8 cellular contexts compared by ENCODE assay signal in genomic region chr11:12086271-12087074, GRCh38. TPM values are rescaled to one million over a fixed set of nuclear protein-coding genes. Genes with fewer than 3 reads are reported as not detected.
DNase-seq lines count a peak whose midpoint lies in the region; ATAC-seq, FAIRE-seq and TF ChIP-seq lines count a peak whose summit lies in the region.

No MANE protein-coding gene starts in this region.

- POLR2A ChIA-PET in BJ (lab: Charles Lee), result interaction anchor here (0.6 to 3.0 kb wide), 11 partner anchors 10 to 200 kb away, joined by 3 to 19 read pairs (median 5); no protein-coding TSS in a partner anchor
- POLR2A ChIA-PET in K562 (lab: Yijun Ruan, JAX), result interaction anchor here (0.6 to 0.9 kb wide), 2 partner anchors 20 to 1166 kb away, joined by 3 to 4 read pairs; no protein-coding TSS in a partner anchor

- FAIRE-seq in K562 (lab: Jason Lieb, UNC), result no peak

- TF ChIP-seq EP300 in K562 (IDR thresholded peaks at IDR 0.05; ENCODE audit: low read length) (no peak), tibial nerve (IDR thresholded peaks at IDR 0.05) (peak in 1 of 2 donors; percentile 68)

- no TSS peak for BruUV-seq in K562 (replicated peaks; lab: Mats Ljungman, UMichigan)

- DNase-seq in BJ (ENCODE audit: low read depth), result peak; percentile 93
- peak; percentile 96 for DNase-seq in LHCN-M2 (ENCODE audit: low read depth)
- DNase-seq in K562 (ENCODE audit: extremely low read depth in 1 of 4, low spot score in 3 of 4), result no peak
- DNase-seq in kidney glomerular epithelial cell (lab: John Stamatoyannopoulos, UW), result peak; percentile 95
- DNase-seq in tibial nerve (ENCODE audit: low spot score in 2 of 2), result peak in 1 of 2 donors; percentile 48
- no peak for DNase-seq in NCI-H2196 (lab: John Stamatoyannopoulos, UW; ENCODE audit: unreplicated experiment)
- no peak for DNase-seq in SK-N-DZ (ENCODE audit: low spot score)
- no peak for DNase-seq in stimulated activated naive CD4-positive, alpha-beta T cell treated with Interleukin-2 at 50 U/mL for 16 hours (lab: John Stamatoyannopoulos, UW)

- TF ChIP-seq CTCF in BJ (IDR thresholded peaks at IDR 0.05; ENCODE audit: insufficient read depth, low read depth, low read length), result no peak
- no peak for TF ChIP-seq CTCF in K562 (IDR thresholded peaks at IDR 0.05 in 2 of 3, conservative IDR thresholded peaks at IDR 0.05 in 1 of 3; ENCODE audit: insufficient read depth in 2 of 3, low read depth in 1 of 3, low read length in 3 of 3)
- no peak for TF ChIP-seq CTCF in tibial nerve (IDR thresholded peaks at IDR 0.05)

- peak overlapping the region; percentile 44 for H3K4me3 ChIP-seq in BJ (ENCODE audit: low read depth, low read length)
- H3K4me3 ChIP-seq in K562, result no peak overlapping the region
- no peak overlapping the region for H3K4me3 ChIP-seq in tibial nerve

- in situ Hi-C loops in K562 (cut with MboI), result loop anchor here (5.0 kb wide), 1 partner anchor 146 kb away; no protein-coding TSS in a partner anchor

- no peaks in the 10 kb centered on the region for H3K9me1 ChIP-seq in K562 (ENCODE audit: control insufficient read depth, insufficient read depth, low read length)

- WGBS in K562 (ENCODE audit: insufficient coverage, low coverage, missing lambda C conversion rate), result 10% methylated on average over 3 of the region's 3 CpGs
- 26 to 37% methylated on average over 3 of the region's 3 CpGs for WGBS in tibial nerve, 2 donors

- intact Hi-C loops in K562 (cut with micrococcal nuclease), result no loop called here

- H3K27ac ChIP-seq in K562 (ENCODE audit: extremely low read depth, low read depth, low read length), result no peak overlapping the region
- H3K27ac ChIP-seq in tibial nerve, result peak overlapping the region in 3 of 4 donors; percentile 25 to 75 (median 73)

- H3K9ac ChIP-seq in K562 (ENCODE audit: insufficient read depth in 1 of 2, low read depth in 2 of 2, low read length in 2 of 2), result no peak overlapping the region; a peak in 1 of 4 replicates

- ATAC-seq in K562, result no peak

- H3K9me3 ChIP-seq in K562 (replicated peaks; ENCODE audit: control insufficient read depth, insufficient read depth, low read depth, low read length) (no peaks in the 10 kb centered on the region), tibial nerve (no peaks in the 10 kb centered on the region)

- H3K4me2 ChIP-seq in K562 (ENCODE audit: insufficient read depth, low read length), result no peak overlapping the region

- H3K4me1 ChIP-seq in K562 (replicated peaks in 1 of 2; ENCODE audit: control insufficient read depth in 2 of 2, insufficient read depth in 2 of 2, low read length in 2 of 2), result peaks cover 11 to 14% of the 10 kb centered on the region in 2 experiments
- peaks cover 0 to 48% (median 34%) of the 10 kb centered on the region in 4 donors for H3K4me1 ChIP-seq in tibial nerve

- no peak overlapping the region for H2AFZ ChIP-seq in K562 (ENCODE audit: low read depth, low read length)

- CTCF ChIA-PET in BJ (lab: Yijun Ruan, JAX), result interaction anchor here (0.7 to 5.3 kb wide), 14 partner anchors 9 to 195 kb away, joined by 3 to 44 read pairs (median 5); partner anchors contain the start of gene MICAL2
- CTCF ChIA-PET in K562 (lab: Yijun Ruan, JAX; ENCODE audit: low intra/inter-chr PET ratio), result interaction anchor here (3.7 kb wide), 1 partner anchor 150 kb away, joined by 42 read pairs; no protein-coding TSS in a partner anchor

- no peaks in the 10 kb centered on the region for H3K36me3 ChIP-seq in BJ (ENCODE audit: control insufficient read depth, insufficient read depth, low read length)
- no peaks in the 10 kb centered on the region for H3K36me3 ChIP-seq in K562 (ENCODE audit: control insufficient read depth, insufficient read depth, low read length)
- no peaks in the 10 kb centered on the region for H3K36me3 ChIP-seq in tibial nerve

- TF ChIP-seq POLR2A in K562 (conservative IDR thresholded peaks at IDR 0.05) (no peak), tibial nerve (IDR thresholded peaks at IDR 0.05) (no peak)

- H4K20me1 ChIP-seq in K562 (replicated peaks; ENCODE audit: control insufficient read depth, insufficient read depth, low read length), result no peaks in the 10 kb centered on the region

- no peak for TF ChIP-seq RAD21 in K562 (CRISPR knock-in tag; conservative IDR thresholded peaks at IDR 0.05 in 1 of 2, IDR thresholded peaks at IDR 0.05 in 1 of 2)

- H3K79me2 ChIP-seq in K562 (ENCODE audit: control insufficient read depth, insufficient read depth, low read length), result no peaks in the 10 kb centered on the region

- no peaks in the 10 kb centered on the region for H3K27me3 ChIP-seq in BJ (ENCODE audit: control insufficient read depth, insufficient read depth, low read length)
- H3K27me3 ChIP-seq in K562 (ENCODE audit: control insufficient read depth in 2 of 2, insufficient read depth in 2 of 2, low read length in 2 of 2), result peaks cover 0 to 9% of the 10 kb centered on the region in 2 experiments; a peak in 1 of 5 replicates
- no peaks in the 10 kb centered on the region for H3K27me3 ChIP-seq in tibial nerve

TF ChIP-seq in K562, 482 proteins besides CTCF, POLR2A, EP300 and RAD21:
- TF ChIP-seq FOSL1 (tag; conservative IDR thresholded peaks at IDR 0.05), result 0 out of 2 replicates have a peak, but pooled peaks have one; percentile 14
- peak; percentile 30; the same call in 1 of the 2 replicates for TF ChIP-seq MEF2A (IDR thresholded peaks at IDR 0.05; ENCODE audit: control insufficient read depth, low read depth, low read length)
- no peak for TF ChIP-seq JUND (IDR thresholded peaks at IDR 0.05; ENCODE audit: borderline replicate concordance, low read depth, low read length)
- TF ChIP-seq JUND (tag; IDR thresholded peaks at IDR 0.05; ENCODE audit: borderline replicate concordance, low read depth, low read length), result no peak
- TF ChIP-seq EHMT2 (IDR thresholded peaks at IDR 0.05), result no peak
- TF ChIP-seq DNMT1 (IDR thresholded peaks at IDR 0.05), result no peak
- TF ChIP-seq TAF15 (IDR thresholded peaks at IDR 0.05; ENCODE audit: low read depth, low read length), result no peak
- no peak for TF ChIP-seq ETV6 (IDR thresholded peaks at IDR 0.05; ENCODE audit: borderline replicate concordance in 1 of 2, low read depth in 2 of 2, low read length in 1 of 2)
- TF ChIP-seq ETV6 (CRISPR knock-in tag; IDR thresholded peaks at IDR 0.05; ENCODE audit: borderline replicate concordance), result no peak
- no peak for TF ChIP-seq BCL6 (CRISPR knock-in tag; IDR thresholded peaks at IDR 0.05)
- no peak for TF ChIP-seq MAFF (IDR thresholded peaks at IDR 0.05; ENCODE audit: low read length)

RNA-seq across cellular contexts. Expression of gene MICAL2, which starts 23.9 kb away (rescaled TPM):
- 114 and 135 TPM in 2 replicates for polyA plus RNA-seq in BJ (2011; rRNA removed)
- 200 and 221 TPM in 2 replicates for polyA minus RNA-seq in BJ (2011; rRNA and poly(A)+ RNA removed)
- 83.0 and 85.3 TPM in 2 replicates for total RNA-seq in LHCN-M2 (2014; rRNA removed)
- polyA plus RNA-seq in LHCN-M2 (2012), result 105 TPM
- total RNA-seq in K562 (2011; cell fraction: chromatin; rRNA removed; ENCODE audit: low replicate concordance), result 173 and 222 TPM in 2 replicates
- 77.0 and 99.7 TPM in 2 replicates for total RNA-seq in K562 (2011; cell fraction: nucleolus; rRNA removed)
- total RNA-seq in K562 (2011; cell fraction: nucleoplasm; rRNA removed), result 107 and 133 TPM in 2 replicates
- total RNA-seq in K562 (2014; rRNA removed), result 33.6 and 42.7 TPM in 2 replicates
- total RNA-seq in K562 (2014; rRNA removed; fragmentation: Illumina TruSeq; extraction: Trizol), result 35.0 and 36.8 TPM in 2 replicates
- total RNA-seq in K562 (2015; rRNA removed; fragmentation: Illumina TruSeq; extraction: Trizol), result 22.9 and 23.7 TPM in 2 replicates
- 63.5 and 64.2 TPM in 2 replicates for total RNA-seq in K562 (2021)
- polyA plus RNA-seq in K562 (2011; rRNA removed), result 38.1 and 47.3 TPM in 2 replicates
- 28.3 and 36.5 TPM in 2 replicates for polyA plus RNA-seq in K562 (2011; cell fraction: cytosol; rRNA removed)
- polyA plus RNA-seq in K562 (2011; cell fraction: nucleus; rRNA removed), result 46.0 and 76.1 TPM in 2 replicates
- 31.7 and 42.8 TPM in 2 replicates for polyA plus RNA-seq in K562 (2012)
- 40.3 and 43.0 TPM in 2 replicates for polyA plus RNA-seq in K562 (2014; fragmentation: Illumina TruSeq; extraction: Trizol)
- polyA plus RNA-seq in K562 (2014; fragmentation: Nextera tagmentation; extraction: Ambion mirVana), result 1 to 10 TPM; 4.7 to 5.9 TPM
- 23.3 and 24.0 TPM in 2 replicates for polyA plus RNA-seq in K562 (2014; rRNA removed)
- 82.4 and 92.6 TPM in 2 replicates for polyA minus RNA-seq in K562 (2011; rRNA and poly(A)+ RNA removed)
- 47.4 and 54.4 TPM in 2 replicates for polyA minus RNA-seq in K562 (2011; cell fraction: cytosol; rRNA and poly(A)+ RNA removed)
- polyA minus RNA-seq in K562 (2011; cell fraction: nucleus; rRNA and poly(A)+ RNA removed), result 66.9 and 104 TPM in 2 replicates
- 100 to 1,000 TPM in 2 of 4 donors, 10 to 100 TPM in 2; 87.0 to 136 (median 101) TPM for total RNA-seq in tibial nerve
- polyA plus RNA-seq in SK-N-DZ (2014; cell fraction: cytosol; rRNA removed), result 1.8 and 2.1 TPM in 2 replicates
- polyA plus RNA-seq in SK-N-DZ (2014; cell fraction: nucleus; rRNA removed), result 1.2 and 3.2 TPM in 2 replicates

Comparison
In these comparisons a context has a peak if more than half of its experiments do, and no peak if none do; other contexts are left out.
1. DNase-seq: peak in BJ (single experiment), LHCN-M2 (single experiment) and kidney glomerular epithelial cell (single experiment); none in K562 (0 of 4), NCI-H2196 (single experiment), SK-N-DZ (single experiment) and stimulated activated naive CD4-positive, alpha-beta T cell treated with Interleukin-2 at 50 U/mL for 16 hours (single experiment).